In the genomic region with DNA sequence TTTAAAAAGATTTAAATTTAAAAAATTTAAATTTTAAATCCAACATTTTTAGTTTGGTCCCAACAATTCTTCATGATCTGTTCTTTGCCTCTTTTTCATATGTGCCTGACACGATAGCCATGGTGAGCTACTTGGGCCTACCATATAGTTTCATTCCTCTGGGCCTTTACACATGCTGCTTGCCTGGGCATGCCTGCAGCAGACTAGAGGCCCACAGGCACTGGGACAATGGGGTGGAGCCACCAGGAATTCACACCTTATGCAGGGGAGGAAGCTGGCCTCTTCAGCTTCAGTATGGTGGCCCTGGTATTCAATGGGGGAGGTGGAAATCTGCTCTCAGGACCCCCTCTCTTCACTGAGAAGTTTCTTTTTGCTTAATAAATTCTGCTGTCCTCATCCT, we compare ENCODE assay signal across 22 cellular contexts. TPM values are rescaled to one million over a fixed set of nuclear protein-coding genes. Genes with fewer than 3 reads are reported as not detected.
DNase-seq lines count a peak whose midpoint lies in the region; ATAC-seq and TF ChIP-seq lines count a peak whose summit lies in the region.
"Had no signal": no experiment of that assay in that cellular context is flagged by ENCODE, and none has a peak within 500 bp of the region (broad histone marks: within the 10 kb centered on the region; RNA-seq: fewer than 3 reads in every experiment).

No MANE protein-coding gene starts in this region.

- no peak overlapping the region for H3T11ph ChIP-seq in H9 (ENCODE audit: low read length)

- H2AK5ac ChIP-seq in H9 (ENCODE audit: insufficient read length, low read length) (no peak overlapping the region), IMR-90 (ENCODE audit: low read depth, low read length) (no peak overlapping the region), mesenchymal stem cell (ENCODE audit: low read length, severe bottlenecking) (no peak overlapping the region)

- DNase-seq in H9 (peak; percentile 36), IMR-90 (no peak), epithelial cell of prostate (ENCODE audit: low read depth, low spot score) (no peak), mesenchymal stem cell (no peak), HT-29 (ENCODE audit: low spot score) (no peak), MM.1S (no peak)
- DNase-seq in stimulated activated naive CD8-positive, alpha-beta T cell treated with anti-CD3 and anti-CD28 coated beads, Interleukin-15, Interleukin-2, amounts not matched to agents 100 U/mL and 50 U/mL, for 24 hours: no peak
- DNase-seq: Calu3; DMS153; DND-41; GOT3; Karpas-422; MV-4-11; NCI-H1105; NCI-H2029; NCI-H446; NCI-H524 treated with DMSO at 0.1 percent for 48 hours; NCI-H774; NK-92 treated with Interleukin-12 subunit alpha and Interleukin-12 subunit beta, amount 100 ng/mL, for 24 hours; Right ventricle myocardium superior; RPMI8226 had no signal

- WGBS in H9 (ENCODE audit: extremely low coverage, insufficient read length, low lambda C conversion rate): no CpG with 5 or more reads among the region's 1 CpG
- WGBS in IMR-90 (ENCODE audit: extremely low coverage in 2 of 2, insufficient read length in 1 of 2), 2 experiments: 100% methylated on average over 1 of the region's 1 CpG; no CpG with 5 or more reads in 1 of the 2 experiments
- WGBS in mesenchymal stem cell: 85% methylated on average over 1 of the region's 1 CpG

- H3K56ac ChIP-seq in H9 (ENCODE audit: insufficient read length, low read depth, low read length) (no peak overlapping the region), IMR-90 (ENCODE audit: extremely low read depth, insufficient read depth, low read length) (no peak overlapping the region)

- no peak overlapping the region for H4K5ac ChIP-seq in H9 (ENCODE audit: insufficient read length, low read depth, low read length)
- H4K5ac ChIP-seq in IMR-90 (ENCODE audit: low read depth, low read length): no peak overlapping the region; the same call in 1 of the 2 replicates

- H3K23me2 ChIP-seq in H9 (ENCODE audit: insufficient read length, low read depth, low read length, poor library complexity, severe bottlenecking): no peaks in the 10 kb centered on the region

- H3K27me3 ChIP-seq in H9 (ENCODE audit: insufficient read depth, low read length) (no peaks in the 10 kb centered on the region), IMR-90 (ENCODE audit: control insufficient read depth, insufficient read depth, low read length) (no peaks in the 10 kb centered on the region), mesenchymal stem cell (ENCODE audit: control insufficient read depth in 1 of 2, insufficient read depth in 1 of 2, low read length in 2 of 2) (no peaks in the 10 kb centered on the region), MM.1S (replicated peaks; ENCODE audit: insufficient read depth, low read length) (no peaks in the 10 kb centered on the region)
- H3K27me3 ChIP-seq: SJSA1 had no signal

- BruUV-seq in IMR-90 (replicated peaks; lab: Mats Ljungman, UMichigan): no TSS peak

- H2BK120ac ChIP-seq in H9 (ENCODE audit: low read depth, low read length, poor library complexity, severe bottlenecking) (no peak overlapping the region), IMR-90 (ENCODE audit: low read depth, low read length) (0 out of 2 replicates have a peak overlapping the region, but pooled peaks have one; percentile 19), mesenchymal stem cell (ENCODE audit: low read depth, low read length) (no peak overlapping the region)

- peaks cover 0 to 23% (median 19%) of the 10 kb centered on the region in 3 experiments; a peak in 6 of 7 replicates for H3K36me3 Mint-ChIP-seq in H9 (ENCODE audit: insufficient read depth in 1 of 3, low read depth in 3 of 3)

- H2BK20ac ChIP-seq in H9 (ENCODE audit: low read depth, low read length, poor library complexity, severe bottlenecking) (no peak overlapping the region), IMR-90 (ENCODE audit: low read depth, low read length) (no peak overlapping the region)

- H2BK15ac ChIP-seq in H9 (ENCODE audit: low read depth, low read length): no peak overlapping the region
- H2BK15ac ChIP-seq in IMR-90 (ENCODE audit: low read depth, low read length): 0 out of 3 replicates have a peak overlapping the region, but pooled peaks have one; percentile 9
- H2BK15ac ChIP-seq in mesenchymal stem cell (ENCODE audit: low read depth, poor library complexity, severe bottlenecking): no peak overlapping the region

- dilution Hi-C loops in IMR-90 (cut with HindIII; ENCODE audit: low sequenced_read_pairs, unreplicated experiment): no loop called here

- H3K4me1 ChIP-seq in H9 (ENCODE audit: insufficient read depth, low read length) (no peaks in the 10 kb centered on the region), IMR-90 (ENCODE audit: control insufficient read depth, insufficient read depth, low read length) (no peaks in the 10 kb centered on the region), mesenchymal stem cell (ENCODE audit: control insufficient read depth, insufficient read depth, low read depth, low read length) (no peaks in the 10 kb centered on the region), MM.1S (ENCODE audit: low read length) (no peaks in the 10 kb centered on the region)
- H3K4me1 ChIP-seq: SJSA1 had no signal

- H3K9ac ChIP-seq in H9 (ENCODE audit: extremely low read depth, insufficient read length, low read length) (no peak overlapping the region), IMR-90 (ENCODE audit: low read depth, low read length) (no peak overlapping the region), mesenchymal stem cell (ENCODE audit: low read length) (no peak overlapping the region), MM.1S (ENCODE audit: low read length) (no peak overlapping the region)

- CTCF ChIA-PET in IMR-90 (lab: Yijun Ruan, JAX): no interaction called here

- no peak for TF ChIP-seq RAD21 in IMR-90 (IDR thresholded peaks at IDR 0.05; ENCODE audit: low read length)

- no peaks in the 10 kb centered on the region for H3K36me3 ChIP-seq in IMR-90 (ENCODE audit: control insufficient read depth, insufficient read depth, low read length)
- H3K36me3 ChIP-seq in mesenchymal stem cell (ENCODE audit: control insufficient read depth in 1 of 2, insufficient read depth in 2 of 2, low read depth in 1 of 2, low read length in 2 of 2): no peaks in the 10 kb centered on the region
- H3K36me3 ChIP-seq in MM.1S (replicated peaks; ENCODE audit: insufficient read depth, low read length): no peaks in the 10 kb centered on the region
- H3K36me3 ChIP-seq: SJSA1 had no signal

- H3K4me2 ChIP-seq in H9 (ENCODE audit: insufficient read depth, insufficient read length, low read length) (no peak overlapping the region), IMR-90 (ENCODE audit: low read depth, low read length) (no peak overlapping the region), mesenchymal stem cell (ENCODE audit: low read length, poor library complexity, severe bottlenecking) (no peak overlapping the region), MM.1S (ENCODE audit: low read depth, low read length) (no peak overlapping the region)

- no peak for ATAC-seq in IMR-90 (ENCODE audit: low read depth)
- no peak for ATAC-seq in stimulated activated naive CD8-positive, alpha-beta T cell treated with anti-CD3 and anti-CD28 coated beads, Interleukin-15, Interleukin-2, amounts not matched to agents 100 U/mL and 50 U/mL, for 24 hours

- H3K79me2 ChIP-seq in H9 (ENCODE audit: insufficient read depth, low read length) (no peaks in the 10 kb centered on the region), MM.1S (ENCODE audit: low read length) (no peaks in the 10 kb centered on the region)

- intact Hi-C loops in IMR-90 (cut with micrococcal nuclease): no loop called here

- H3K4me3 ChIP-seq in IMR-90 (ENCODE audit: insufficient read depth, low read depth, low read length): no peak overlapping the region
- no peak overlapping the region for H3K4me3 ChIP-seq in mesenchymal stem cell (ENCODE audit: insufficient read depth in 1 of 2, low read depth in 1 of 2, low read length in 2 of 2)
- H3K4me3 ChIP-seq in MM.1S (ENCODE audit: low read length): no peak overlapping the region
- H3K4me3 ChIP-seq: SJSA1 had no signal

- no peak overlapping the region for H3K4me3 Mint-ChIP-seq in H9

- H4K20me1 ChIP-seq in H9 (ENCODE audit: control insufficient read depth, insufficient read depth, insufficient read length) (no peaks in the 10 kb centered on the region), IMR-90 (ENCODE audit: insufficient read depth, low read length) (no peaks in the 10 kb centered on the region), MM.1S (ENCODE audit: insufficient read depth, low read length) (no peaks in the 10 kb centered on the region)

- H4K91ac ChIP-seq in H9 (ENCODE audit: insufficient read length, low read depth, low read length) (no peak overlapping the region), IMR-90 (ENCODE audit: insufficient read depth, low read depth, low read length) (no peak overlapping the region), mesenchymal stem cell (ENCODE audit: low read length) (no peak overlapping the region)

- H3K27ac Mint-ChIP-seq in H9: no peak overlapping the region; a peak in 2 of 7 replicates

- no peak for TF ChIP-seq POLR2A in IMR-90 (IDR thresholded peaks at IDR 0.05; ENCODE audit: low read depth, low read length)

- TF ChIP-seq CTCF in H9 (conservative IDR thresholded peaks at IDR 0.05) (no peak), IMR-90 (conservative IDR thresholded peaks at IDR 0.05; ENCODE audit: low read depth, low read length) (no peak), MM.1S (IDR thresholded peaks at IDR 0.05; ENCODE audit: low read length) (no peak)

- H3F3A ChIP-seq in MM.1S (ENCODE audit: insufficient read depth, low read length): no peaks in the 10 kb centered on the region

- H3K27ac ChIP-seq in H9 (ENCODE audit: insufficient read length, low read depth, low read length) (no peak overlapping the region), IMR-90 (ENCODE audit: insufficient read depth, low read length) (no peak overlapping the region), epithelial cell of prostate (peak overlapping the region; percentile 64), mesenchymal stem cell (ENCODE audit: low read length, poor library complexity, severe bottlenecking) (no peak overlapping the region), MM.1S (ENCODE audit: low read length) (no peak overlapping the region)
- H3K27ac ChIP-seq: SJSA1 had no signal

- H2BK12ac ChIP-seq in H9 (ENCODE audit: insufficient read length, low read depth, low read length) (no peak overlapping the region), mesenchymal stem cell (ENCODE audit: low read length in 2 of 2) (no peak overlapping the region)

- H3K79me1 ChIP-seq in H9 (ENCODE audit: insufficient read depth, low read depth, low read length, poor library complexity, severe bottlenecking) (no peaks in the 10 kb centered on the region), IMR-90 (ENCODE audit: low read depth in 1 of 2, low read length in 2 of 2) (no peaks in the 10 kb centered on the region), mesenchymal stem cell (replicated peaks; ENCODE audit: low read length, poor library complexity, severe bottlenecking) (no peaks in the 10 kb centered on the region)

- H3K18ac ChIP-seq in H9 (ENCODE audit: insufficient read length, low read depth, low read length) (no peak overlapping the region), IMR-90 (ENCODE audit: low read depth, low read length) (0 out of 2 replicates have a peak overlapping the region, but pooled peaks have one; percentile 5), mesenchymal stem cell (ENCODE audit: low read depth in 1 of 2, low read length in 2 of 2) (no peak overlapping the region)

- no peak overlapping the region for H2AK9ac ChIP-seq in IMR-90 (replicated peaks; ENCODE audit: low read depth, low read length, poor library complexity)

- H3K14ac ChIP-seq in H9 (ENCODE audit: insufficient read depth, low read length): no peak overlapping the region
- H3K14ac ChIP-seq in IMR-90 (replicated peaks; ENCODE audit: low read depth, low read length): no peak overlapping the region
- no peak overlapping the region for H3K14ac ChIP-seq in mesenchymal stem cell (ENCODE audit: low read length in 2 of 2)

- H3K23ac ChIP-seq in H9 (ENCODE audit: insufficient read length, low read depth, low read length): no peak overlapping the region
- H3K23ac ChIP-seq in IMR-90 (ENCODE audit: low read depth, low read length): no peak overlapping the region
- no peak overlapping the region for H3K23ac ChIP-seq in mesenchymal stem cell (ENCODE audit: low read length in 2 of 2)

- H4K8ac ChIP-seq in H9 (replicated peaks; ENCODE audit: insufficient read length, low read depth, low read length) (no peak overlapping the region), IMR-90 (ENCODE audit: low read depth in 2 of 2, low read length in 2 of 2) (peak overlapping the region in 1 of 2 experiments; percentile 28; a peak in 1 of 4 replicates), mesenchymal stem cell (ENCODE audit: low read length) (no peak overlapping the region)

- H3K9me3 ChIP-seq in H9 (ENCODE audit: control insufficient read depth, low read depth, low read length): no peaks in the 10 kb centered on the region
- H3K9me3 ChIP-seq in IMR-90 (ENCODE audit: control insufficient read depth, insufficient read depth, low read length): no peaks in the 10 kb centered on the region; the same call in 1 of the 2 replicates
- H3K9me3 ChIP-seq in mesenchymal stem cell (ENCODE audit: control insufficient read depth, low read length): peaks cover 38% of the 10 kb centered on the region
- H3K9me3 ChIP-seq in MM.1S (replicated peaks; ENCODE audit: insufficient read depth, low read length): no peaks in the 10 kb centered on the region
- H3K9me3 ChIP-seq: SJSA1 had no signal

- in situ Hi-C loops in IMR-90 (cut with MboI; ENCODE audit: low sequenced_read_pairs): no loop called here

- H3K27me3 Mint-ChIP-seq in H9 (ENCODE audit: low read depth): no peaks in the 10 kb centered on the region

- no peak overlapping the region for H2BK5ac ChIP-seq in H9 (ENCODE audit: insufficient read length, low read length)
- H2BK5ac ChIP-seq in IMR-90 (ENCODE audit: low read depth, low read length, poor library complexity, severe bottlenecking): no peak overlapping the region
- H2BK5ac ChIP-seq in mesenchymal stem cell (ENCODE audit: low read depth, low read length, poor library complexity, severe bottlenecking): no peak overlapping the region

- no peaks in the 10 kb centered on the region for H3K9me2 ChIP-seq in MM.1S (replicated peaks; ENCODE audit: insufficient read depth, low read length)

- H3K4ac ChIP-seq in H9 (ENCODE audit: low read depth, low read length) (no peak overlapping the region), IMR-90 (ENCODE audit: low read depth, low read length) (no peak overlapping the region), mesenchymal stem cell (ENCODE audit: low read depth in 1 of 2, low read length in 2 of 2) (no peak overlapping the region)

- no peaks in the 10 kb centered on the region for H3K9me1 ChIP-seq in IMR-90 (ENCODE audit: insufficient read depth, low read length)

- H2AFZ ChIP-seq in H9 (ENCODE audit: low read length) (no peak overlapping the region), IMR-90 (replicated peaks; ENCODE audit: low read length, poor library complexity) (peak overlapping the region; percentile 26), mesenchymal stem cell (ENCODE audit: low read depth, low read length) (peak overlapping the region; percentile 68), MM.1S (ENCODE audit: low read length) (no peak overlapping the region)

- POLR2A ChIA-PET in IMR-90 (lab: Charles Lee; ENCODE audit: unreplicated experiment): no interaction called here

- peaks cover 36 to 38% of the 10 kb centered on the region in 2 experiments for H3K9me3 Mint-ChIP-seq in H9

- H3K4me1 Mint-ChIP-seq in H9: no peaks in the 10 kb centered on the region

RNA-seq across cellular contexts. Expression of a gene that starts 37.8 kb away (rescaled TPM):
- total RNA-seq in H9 (2021) (0.46 and 0.59 TPM in 2 replicates), IMR-90 (2012; rRNA removed) (2.5 and 3.2 TPM in 2 replicates)
- polyA plus RNA-seq in IMR-90 (2012; rRNA removed): 1.0 and 1.2 TPM in 2 replicates
- 0.46 and 0.80 TPM in 2 replicates for polyA plus RNA-seq in IMR-90 (2012; cell fraction: cytosol; rRNA removed)
- 0.41 and 1.0 TPM in 2 replicates for polyA plus RNA-seq in IMR-90 (2012; cell fraction: nucleus; rRNA removed; ENCODE audit: low replicate concordance)
- 0.01 TPM for polyA plus RNA-seq in mesenchymal stem cell (2013, experiment 1 of 2)
- polyA plus RNA-seq in mesenchymal stem cell (2013, experiment 2 of 2): 0.01 TPM
- not detected in 2 replicates for total RNA-seq in HT-29 (2014; rRNA removed; shearing (Covaris generic))
- total RNA-seq: Right ventricle myocardium superior had no signal

Comparison
In these comparisons a context has a peak if more than half of its experiments do, and no peak if none do; other contexts are left out.
1. H2AFZ ChIP-seq: peak in IMR-90 (single experiment) and mesenchymal stem cell (single experiment); none in H9 (single experiment) and MM.1S (single experiment).